22 cellular contexts compared by ENCODE assay signal in genomic region chr6:34129753-34130152, GRCh38. TPM values are rescaled to one million over a fixed set of nuclear protein-coding genes. Genes with fewer than 3 reads are reported as not detected.
"Had no signal": no experiment of that assay in that cellular context is flagged by ENCODE, and none has a peak within 500 bp of the region (broad histone marks: within the 10 kb centered on the region; RNA-seq: fewer than 3 reads in every experiment).

No MANE protein-coding gene starts in this region.

- DNase-seq: activated CD4-positive, alpha-beta T cell treated with anti-CD3 and anti-CD28 coated beads, Interleukin-2, amount 50 U/mL, for 1 hour; activated CD4-positive, CD25-positive, alpha-beta regulatory T cell treated with anti-CD3 and anti-CD28 coated beads, Interleukin-2, amount 50 U/mL, for 72 hours; activated CD8-positive, alpha-beta memory T cell treated with anti-CD3 and anti-CD28 coated beads, Interleukin-2, amount 50 U/mL, for 4 hours; activated naive CD4-positive, alpha-beta T cell treated with anti-CD3 and anti-CD28 coated beads for 36 hours; activated T-cell treated with anti-CD3 and anti-CD28 coated beads, Interleukin-2, amount 50 U/mL, for 4 hours; body of pancreas; caudate nucleus; dorsolateral prefrontal cortex; foreskin keratinocyte; hypothalamus; immature natural killer cell; kidney glomerular epithelial cell; left ventricle myocardium inferior; mammary epithelial cell; nephron progenitor cell; occipital lobe; posterior cingulate gyrus; stimulated activated CD4-positive, alpha-beta T cell treated with anti-CD3 and anti-CD28 coated beads, Interleukin-1b, Interleukin-23, amount 100 ng/mL, for 48 hours; stimulated activated naive CD4-positive, alpha-beta T cell treated with Interleukin-2 at 50 U/mL for 16 hours; tibial artery had no signal

- H3K4me1 Mint-ChIP-seq: immature natural killer cell had no signal

- H3K9me3 Mint-ChIP-seq: activated naive CD4-positive, alpha-beta T cell treated with anti-CD3 and anti-CD28 coated beads for 36 hours; activated T-cell treated with anti-CD3 and anti-CD28 coated beads, Interleukin-2, amount 50 U/mL, for 4 hours; immature natural killer cell; nephron progenitor cell had no signal

- H3K36me3 ChIP-seq: left ventricle myocardium inferior, tibial artery had no signal

- H3K4me3 Mint-ChIP-seq: activated naive CD4-positive, alpha-beta T cell treated with anti-CD3 and anti-CD28 coated beads for 36 hours; activated T-cell treated with anti-CD3 and anti-CD28 coated beads, Interleukin-2, amount 50 U/mL, for 4 hours; immature natural killer cell; nephron progenitor cell had no signal

- H3K27ac Mint-ChIP-seq: activated naive CD4-positive, alpha-beta T cell treated with anti-CD3 and anti-CD28 coated beads for 36 hours; immature natural killer cell; nephron progenitor cell had no signal

- ATAC-seq: activated T-cell treated with anti-CD3 and anti-CD28 coated beads, Interleukin-2, amount 50 U/mL, for 4 hours; body of pancreas; foreskin keratinocyte had no signal

- H3K4me1 ChIP-seq: body of pancreas, foreskin keratinocyte, left ventricle myocardium inferior, tibial artery had no signal

- H3K27me3 ChIP-seq: body of pancreas had no signal

- H3K4me3 ChIP-seq: body of pancreas, dorsolateral prefrontal cortex, left ventricle myocardium inferior, tibial artery had no signal

- H3K9me3 ChIP-seq: body of pancreas, left ventricle myocardium inferior, tibial artery had no signal

- H3K27ac ChIP-seq: body of pancreas, epithelial cell of prostate, foreskin keratinocyte, left ventricle myocardium inferior, tibial artery had no signal

RNA-seq across cellular contexts. Expression of gene GRM4, which starts 16.1 kb away (rescaled TPM):
- total RNA-seq: left ventricle myocardium inferior had no signal
- polyA plus RNA-seq: fibroblast of lung, immature natural killer cell, mammary epithelial cell had no signal
